Comparison of ENCODE assay signal across 16 cellular contexts in the genomic region with DNA sequence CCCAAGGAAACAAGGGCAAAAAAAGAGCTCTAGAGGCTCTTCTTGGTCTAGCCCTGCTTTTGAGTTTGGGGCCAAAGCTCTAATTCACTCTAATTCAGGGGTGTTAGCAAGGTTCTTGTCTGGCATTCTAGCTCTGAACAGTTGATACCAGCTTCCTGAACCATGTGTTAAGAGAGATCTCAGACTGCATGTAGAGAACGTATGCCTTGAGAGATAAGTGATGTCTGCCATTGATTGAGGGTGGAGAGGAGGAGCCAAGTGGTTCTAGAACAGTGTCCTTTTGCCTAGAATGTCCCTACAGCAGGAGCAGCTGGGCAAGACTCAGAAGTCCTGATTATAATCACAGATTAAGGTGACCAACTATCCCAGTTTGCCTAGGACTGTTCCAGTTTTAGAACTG.
"Had no signal": no experiment of that assay in that cellular context is flagged by ENCODE, and none has a peak within 500 bp of the region (broad histone marks: within the 10 kb centered on the region; RNA-seq: fewer than 3 reads in every experiment).

No MANE protein-coding gene starts in this region.

- H3K27me3 Mint-ChIP-seq: activated CD4-positive, alpha-beta memory T cell treated with anti-CD3 and anti-CD28 coated beads for 36 hours had no signal

- H3K27ac ChIP-seq: hepatocyte, prostate gland, thoracic aorta, upper lobe of right lung had no signal

- DNase-seq: activated CD4-positive, alpha-beta memory T cell treated with anti-CD3 and anti-CD28 coated beads for 36 hours; activated CD4-positive, alpha-beta T cell treated with anti-CD3 and anti-CD28 coated beads for 36 hours; activated T-cell treated with anti-CD3 and anti-CD28 coated beads for 4 hours; effector memory CD4-positive, alpha-beta T cell; small intestine; stimulated activated CD4-positive, alpha-beta T cell treated with anti-CD3 and anti-CD28 coated beads, Interleukin-4, amount 100 ng/mL, for 24 hours; T1000; upper lobe of right lung had no signal

- FAIRE-seq: islet of Langerhans, small intestine had no signal

- H3K4me2 ChIP-seq: hepatocyte had no signal

- H3K4me1 ChIP-seq: prostate gland had no signal

- H3K36me3 ChIP-seq: prostate gland, thoracic aorta, upper lobe of right lung had no signal

- H3K27me3 ChIP-seq: hepatocyte, upper lobe of right lung had no signal

- H3K9me3 Mint-ChIP-seq: activated CD4-positive, alpha-beta memory T cell treated with anti-CD3 and anti-CD28 coated beads for 36 hours; neural crest cell; stimulated activated effector memory CD8-positive, alpha-beta T cell treated with anti-CD3 and anti-CD28 coated beads, Interleukin-12 subunit alpha, Interleukin-12 subunit beta, amount 100 ng/mL, for 72 hours; WTC11 had no signal

- H3K4me3 Mint-ChIP-seq: activated CD4-positive, alpha-beta memory T cell treated with anti-CD3 and anti-CD28 coated beads for 36 hours; activated CD4-positive, alpha-beta T cell treated with anti-CD3 and anti-CD28 coated beads for 36 hours; activated naive CD8-positive, alpha-beta T cell; neural crest cell; stimulated activated effector memory CD8-positive, alpha-beta T cell treated with anti-CD3 and anti-CD28 coated beads, Interleukin-12 subunit alpha, Interleukin-12 subunit beta, amount 100 ng/mL, for 72 hours; WTC11 had no signal

- H3K79me2 ChIP-seq: hepatocyte had no signal

- H3K36me3 Mint-ChIP-seq: activated CD4-positive, alpha-beta memory T cell treated with anti-CD3 and anti-CD28 coated beads for 36 hours; activated naive CD8-positive, alpha-beta T cell; stimulated activated effector memory CD8-positive, alpha-beta T cell treated with anti-CD3 and anti-CD28 coated beads, Interleukin-12 subunit alpha, Interleukin-12 subunit beta, amount 100 ng/mL, for 72 hours; WTC11 had no signal

- H3K4me3 ChIP-seq: hepatocyte, prostate gland, thoracic aorta, upper lobe of right lung had no signal

- H3K27ac Mint-ChIP-seq: activated CD4-positive, alpha-beta memory T cell treated with anti-CD3 and anti-CD28 coated beads for 36 hours; activated CD4-positive, alpha-beta T cell treated with anti-CD3 and anti-CD28 coated beads for 36 hours; activated naive CD8-positive, alpha-beta T cell; stimulated activated effector memory CD8-positive, alpha-beta T cell treated with anti-CD3 and anti-CD28 coated beads, Interleukin-12 subunit alpha, Interleukin-12 subunit beta, amount 100 ng/mL, for 72 hours; WTC11 had no signal

- H2AFZ ChIP-seq: hepatocyte had no signal

- H3K9me3 ChIP-seq: prostate gland, thoracic aorta, upper lobe of right lung had no signal

- ATAC-seq: activated CD4-positive, alpha-beta T cell treated with anti-CD3 and anti-CD28 coated beads for 36 hours; stimulated activated effector memory CD8-positive, alpha-beta T cell treated with anti-CD3 and anti-CD28 coated beads, Interleukin-12 subunit alpha, Interleukin-12 subunit beta, amount 100 ng/mL, for 72 hours had no signal
